In genomic region chr1:3772027-3772714, GRCh38 we compare ENCODE assay signal across 1 cellular context.
TF ChIP-seq lines count a peak whose summit lies in the region.

No MANE protein-coding gene starts in this region.

TF ChIP-seq in K562, 482 proteins besides CTCF, POLR2A, EP300 and RAD21 (continued from another document and continues in another):
- TF ChIP-seq, protein P1, sequence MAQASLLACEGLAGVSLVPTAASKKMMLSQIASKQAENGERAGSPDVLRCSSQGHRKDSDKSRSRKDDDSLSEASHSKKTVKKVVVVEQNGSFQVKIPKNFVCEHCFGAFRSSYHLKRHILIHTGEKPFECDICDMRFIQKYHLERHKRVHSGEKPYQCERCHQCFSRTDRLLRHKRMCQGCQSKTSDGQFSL (CRISPR knock-in tag; IDR thresholded peaks at IDR 0.05) = no peak
- TF ChIP-seq, protein P1 (tag; IDR thresholded peaks at IDR 0.05) = no peak
- TF ChIP-seq, protein P2, sequence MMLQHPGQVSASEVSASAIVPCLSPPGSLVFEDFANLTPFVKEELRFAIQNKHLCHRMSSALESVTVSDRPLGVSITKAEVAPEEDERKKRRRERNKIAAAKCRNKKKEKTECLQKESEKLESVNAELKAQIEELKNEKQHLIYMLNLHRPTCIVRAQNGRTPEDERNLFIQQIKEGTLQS (IDR thresholded peaks at IDR 0.05) = no peak
- TF ChIP-seq, protein P2 (CRISPR knock-in tag; conservative IDR thresholded peaks at IDR 0.05) = no peak
- TF ChIP-seq SNIP1 (IDR thresholded peaks at IDR 0.05; ENCODE audit: low read depth) (no peak), CXXC5 (CRISPR knock-in tag; IDR thresholded peaks at IDR 0.05) (peak; percentile 80), MAFG (tag; conservative IDR thresholded peaks at IDR 0.05) (no peak), MECOM (CRISPR knock-in tag; IDR thresholded peaks at IDR 0.05) (no peak), ZFP36 (IDR thresholded peaks at IDR 0.05; ENCODE audit: low read depth, low read length, partially characterized antibody) (no peak), TRIM28 (IDR thresholded peaks at IDR 0.05) (no peak), MAFF (IDR thresholded peaks at IDR 0.05; ENCODE audit: low read length) (no peak), SMAD2 (IDR thresholded peaks at IDR 0.05; ENCODE audit: low read depth, low read length) (no peak), POLR2AphosphoS2 (IDR thresholded peaks at IDR 0.05; ENCODE audit: low read length) (no peak), ZNF184 (CRISPR knock-in tag; IDR thresholded peaks at IDR 0.05) (no peak), FOXK2 (conservative IDR thresholded peaks at IDR 0.05 in 1 of 2, IDR thresholded peaks at IDR 0.05 in 1 of 2; ENCODE audit: low read depth in 2 of 2) (no peak), MCM2 (IDR thresholded peaks at IDR 0.05; ENCODE audit: low read depth) (no peak), SRSF9 (IDR thresholded peaks at IDR 0.05; ENCODE audit: borderline replicate concordance, low read depth, low read length) (no peak), LEF1 (IDR thresholded peaks at IDR 0.05) (no peak), PURB (CRISPR knock-in tag; IDR thresholded peaks at IDR 0.05; ENCODE audit: low read depth) (no peak), ZNF384 (IDR thresholded peaks at IDR 0.05; ENCODE audit: low read depth, low read length) (no peak), KLF1 (tag; IDR thresholded peaks at IDR 0.05) (no peak), TAF9B (IDR thresholded peaks at IDR 0.05; ENCODE audit: partially characterized antibody) (no peak), EZH2 (IDR thresholded peaks at IDR 0.05; ENCODE audit: borderline replicate concordance, low read depth, low read length) (no peak), EHMT2 (IDR thresholded peaks at IDR 0.05) (no peak), KDM2B (CRISPR knock-in tag; IDR thresholded peaks at IDR 0.05) (no peak), ELF2 (CRISPR knock-in tag; IDR thresholded peaks at IDR 0.05) (peak; percentile 53; the same call in 1 of the 2 replicates), DMBX1 (CRISPR knock-in tag; IDR thresholded peaks at IDR 0.05; ENCODE audit: borderline replicate concordance) (no peak), ATF6 (CRISPR knock-in tag; IDR thresholded peaks at IDR 0.05) (0 out of 2 replicates have a peak, but pooled peaks have one; percentile 42), JUND (IDR thresholded peaks at IDR 0.05; ENCODE audit: borderline replicate concordance, low read depth, low read length) (no peak), JUND (tag; IDR thresholded peaks at IDR 0.05; ENCODE audit: borderline replicate concordance, low read depth, low read length) (no peak), SRSF3 (IDR thresholded peaks at IDR 0.05; ENCODE audit: insufficient read depth, low read length) (no peak), ERF (CRISPR knock-in tag; IDR thresholded peaks at IDR 0.05) (no peak), STAT5A (IDR thresholded peaks at IDR 0.05; ENCODE audit: borderline replicate concordance, low read length) (no peak), UBTF (IDR thresholded peaks at IDR 0.05; ENCODE audit: borderline replicate concordance in 1 of 2, low read depth in 2 of 2, low read length in 2 of 2) (0 out of 4 replicates have a peak, but pooled peaks have one; percentile 53 to 75), MXI1 (IDR thresholded peaks at IDR 0.05; ENCODE audit: low read depth, low read length) (peak; percentile 80; the same call in 1 of the 2 replicates), MBD1 (CRISPR knock-in tag; IDR thresholded peaks at IDR 0.05) (no peak), SRSF1 (IDR thresholded peaks at IDR 0.05; ENCODE audit: low read depth, low read length) (no peak), TCFL5 (CRISPR knock-in tag; conservative IDR thresholded peaks at IDR 0.05) (no peak), TEAD2 (tag; IDR thresholded peaks at IDR 0.05) (no peak), TRIM24 (IDR thresholded peaks at IDR 0.05) (no peak), IRF2 (CRISPR knock-in tag; IDR thresholded peaks at IDR 0.05) (no peak), TBP (optimal IDR thresholded peaks at IDR 0.05; ENCODE audit: low read depth, low read length) (peak; percentile 55), TSHZ1 (CRISPR knock-in tag; IDR thresholded peaks at IDR 0.05) (no peak), TFAM (CRISPR knock-in tag; conservative IDR thresholded peaks at IDR 0.05) (no peak), ZEB2 (IDR thresholded peaks at IDR 0.05) (no peak; the same call in 1 of the 2 replicates), ZNF23 (CRISPR knock-in tag; IDR thresholded peaks at IDR 0.05) (no peak), ZFX (CRISPR knock-in tag; IDR thresholded peaks at IDR 0.05) (peak; percentile 80), ZNF24 (IDR thresholded peaks at IDR 0.05) (no peak), NFRKB (IDR thresholded peaks at IDR 0.05; ENCODE audit: low read depth) (no peak), RBFOX2 (IDR thresholded peaks at IDR 0.05; ENCODE audit: low read depth, low read length) (peak; percentile 72), KDM1A (IDR thresholded peaks at IDR 0.05) (no peak), EWSR1 (IDR thresholded peaks at IDR 0.05; ENCODE audit: borderline replicate concordance, low read depth, partially characterized antibody) (no peak), EGR1 (conservative IDR thresholded peaks at IDR 0.05) (peak; percentile 50; the same call in 1 of the 2 replicates), PTTG1 (tag; IDR thresholded peaks at IDR 0.05; ENCODE audit: low read depth) (no peak)
- TF ChIP-seq, protein P3, sequence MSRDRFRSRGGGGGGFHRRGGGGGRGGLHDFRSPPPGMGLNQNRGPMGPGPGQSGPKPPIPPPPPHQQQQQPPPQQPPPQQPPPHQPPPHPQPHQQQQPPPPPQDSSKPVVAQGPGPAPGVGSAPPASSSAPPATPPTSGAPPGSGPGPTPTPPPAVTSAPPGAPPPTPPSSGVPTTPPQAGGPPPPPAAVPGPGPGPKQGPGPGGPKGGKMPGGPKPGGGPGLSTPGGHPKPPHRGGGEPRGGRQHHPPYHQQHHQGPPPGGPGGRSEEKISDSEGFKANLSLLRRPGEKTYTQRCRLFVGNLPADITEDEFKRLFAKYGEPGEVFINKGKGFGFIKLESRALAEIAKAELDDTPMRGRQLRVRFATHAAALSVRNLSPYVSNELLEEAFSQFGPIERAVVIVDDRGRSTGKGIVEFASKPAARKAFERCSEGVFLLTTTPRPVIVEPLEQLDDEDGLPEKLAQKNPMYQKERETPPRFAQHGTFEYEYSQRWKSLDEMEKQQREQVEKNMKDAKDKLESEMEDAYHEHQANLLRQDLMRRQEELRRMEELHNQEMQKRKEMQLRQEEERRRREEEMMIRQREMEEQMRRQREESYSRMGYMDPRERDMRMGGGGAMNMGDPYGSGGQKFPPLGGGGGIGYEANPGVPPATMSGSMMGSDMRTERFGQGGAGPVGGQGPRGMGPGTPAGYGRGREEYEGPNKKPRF (IDR thresholded peaks at IDR 0.05; ENCODE audit: low read depth, low read length) = no peak
- TF ChIP-seq, protein P4, sequence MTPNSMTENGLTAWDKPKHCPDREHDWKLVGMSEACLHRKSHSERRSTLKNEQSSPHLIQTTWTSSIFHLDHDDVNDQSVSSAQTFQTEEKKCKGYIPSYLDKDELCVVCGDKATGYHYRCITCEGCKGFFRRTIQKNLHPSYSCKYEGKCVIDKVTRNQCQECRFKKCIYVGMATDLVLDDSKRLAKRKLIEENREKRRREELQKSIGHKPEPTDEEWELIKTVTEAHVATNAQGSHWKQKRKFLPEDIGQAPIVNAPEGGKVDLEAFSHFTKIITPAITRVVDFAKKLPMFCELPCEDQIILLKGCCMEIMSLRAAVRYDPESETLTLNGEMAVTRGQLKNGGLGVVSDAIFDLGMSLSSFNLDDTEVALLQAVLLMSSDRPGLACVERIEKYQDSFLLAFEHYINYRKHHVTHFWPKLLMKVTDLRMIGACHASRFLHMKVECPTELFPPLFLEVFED (CRISPR knock-in tag; conservative IDR thresholded peaks at IDR 0.05) = no peak
- TF ChIP-seq, protein P5, sequence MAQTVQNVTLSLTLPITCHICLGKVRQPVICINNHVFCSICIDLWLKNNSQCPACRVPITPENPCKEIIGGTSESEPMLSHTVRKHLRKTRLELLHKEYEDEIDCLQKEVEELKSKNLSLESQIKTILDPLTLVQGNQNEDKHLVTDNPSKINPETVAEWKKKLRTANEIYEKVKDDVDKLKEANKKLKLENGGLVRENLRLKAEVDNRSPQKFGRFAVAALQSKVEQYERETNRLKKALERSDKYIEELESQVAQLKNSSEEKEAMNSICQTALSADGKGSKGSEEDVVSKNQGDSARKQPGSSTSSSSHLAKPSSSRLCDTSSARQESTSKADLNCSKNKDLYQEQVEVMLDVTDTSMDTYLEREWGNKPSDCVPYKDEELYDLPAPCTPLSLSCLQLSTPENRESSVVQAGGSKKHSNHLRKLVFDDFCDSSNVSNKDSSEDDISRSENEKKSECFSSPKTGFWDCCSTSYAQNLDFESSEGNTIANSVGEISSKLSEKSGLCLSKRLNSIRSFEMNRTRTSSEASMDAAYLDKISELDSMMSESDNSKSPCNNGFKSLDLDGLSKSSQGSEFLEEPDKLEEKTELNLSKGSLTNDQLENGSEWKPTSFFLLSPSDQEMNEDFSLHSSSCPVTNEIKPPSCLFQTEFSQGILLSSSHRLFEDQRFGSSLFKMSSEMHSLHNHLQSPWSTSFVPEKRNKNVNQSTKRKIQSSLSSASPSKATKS (CRISPR knock-in tag; IDR thresholded peaks at IDR 0.05) = no peak
